Comparison of ENCODE assay signal across 9 cellular contexts in genomic region chr14:69614592-69614991, GRCh38. TPM values are rescaled to one million over a fixed set of nuclear protein-coding genes. Genes with fewer than 3 reads are reported as not detected.
A peak's percentile ranks its signal among the peaks of the same experiment; 100 is the strongest.
DNase-seq lines count a peak whose midpoint lies in the region; ATAC-seq and TF ChIP-seq lines count a peak whose summit lies in the region.
"Had no signal": no experiment of that assay in that cellular context is flagged by ENCODE, and none has a peak within 500 bp of the region (broad histone marks: within the 10 kb centered on the region; RNA-seq: fewer than 3 reads in every experiment).

No MANE protein-coding gene starts in this region.

- intact Hi-C loops in colonic mucosa (cut with DNase I) = no loop called here

- DNase-seq in GF-D8 (lab: John Stamatoyannopoulos, UW) (peak; percentile 68), NAMALWA (ENCODE audit: low spot score) (peak; percentile 84), colonic mucosa (peak; percentile 44), pons (ENCODE audit: low spot score) (peak; percentile 88), omental fat pad (ENCODE audit: low spot score) (no peak), SHP77 treated with DMSO at 0.1 percent for 48 hours (lab: John Stamatoyannopoulos, UW) (no peak), COLO668 (lab: John Stamatoyannopoulos, UW; ENCODE audit: unreplicated experiment) (no peak)

- peaks cover 16% of the 10 kb centered on the region for H3K4me1 ChIP-seq in colonic mucosa

- H3K4me3 ChIP-seq in colonic mucosa = no peak overlapping the region

- peak overlapping the region in 1 of 2 donors; percentile 78 for H3K9ac ChIP-seq in colonic mucosa (ENCODE audit: low read depth in 2 of 2, low read length in 2 of 2)

- H3K27me3 ChIP-seq in colonic mucosa = no peaks in the 10 kb centered on the region

- TF ChIP-seq CTCF in colonic mucosa (IDR thresholded peaks at IDR 0.05) (no peak), omental fat pad (IDR thresholded peaks at IDR 0.05) (no peak)

- H3K9me3 ChIP-seq in colonic mucosa = no peaks in the 10 kb centered on the region

- ATAC-seq in GM18502 (IDR thresholded peaks at IDR 0.05; ENCODE audit: poor library complexity, unreplicated experiment) = no peak
- no peak for ATAC-seq in omental fat pad (ENCODE audit: low FRiP score)

- no peaks in the 10 kb centered on the region for H3K36me3 ChIP-seq in colonic mucosa

- H3K27ac ChIP-seq in colonic mucosa = peak overlapping the region; percentile 93

RNA-seq across cellular contexts. Expression of gene SUSD6, which starts 3.2 kb away (rescaled TPM):
- 10 to 100 TPM; 27.3 to 70.3 TPM for total RNA-seq in colonic mucosa
- total RNA-seq in omental fat pad = 10 to 100 TPM; 31.1 to 73.3 (median 52.7) TPM

RNA-seq across cellular contexts. Expression of gene CCDC177, which starts 39.9 kb away (rescaled TPM):
- not detected for total RNA-seq in colonic mucosa
- under 1 TPM in 1 of 4 donors, not detected in 3; 0.09 TPM for total RNA-seq in omental fat pad
- total RNA-seq: NCI-H460 had no signal

Comparison
In these comparisons a context has a peak if more than half of its experiments do, and no peak if none do; other contexts are left out.
1. DNase-seq: peak in GF-D8 (single experiment), NAMALWA (single experiment), colonic mucosa (single experiment) and pons (single experiment); none in omental fat pad (single experiment), SHP77 treated with DMSO at 0.1 percent for 48 hours (single experiment) and COLO668 (single experiment).